In the genomic region with DNA sequence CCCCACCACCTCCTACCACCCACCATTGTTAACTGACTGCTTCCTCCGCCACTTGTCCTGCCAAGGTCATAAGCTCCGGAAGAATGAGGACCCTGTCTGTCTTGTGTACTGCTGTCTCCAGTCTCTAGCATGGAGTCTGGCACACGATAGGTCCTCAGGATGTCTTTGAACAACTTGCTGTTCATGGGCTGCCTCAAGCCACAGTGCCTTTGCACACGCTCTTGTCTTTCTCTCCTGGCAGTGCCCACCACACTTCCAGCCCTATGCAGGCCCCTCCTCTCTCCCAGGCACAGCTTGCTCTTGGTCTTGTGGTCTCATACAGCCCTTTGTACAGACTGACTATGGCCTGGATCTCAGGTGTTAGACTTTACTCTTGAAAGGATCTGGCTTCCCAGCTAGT, we compare ENCODE assay signal across 25 cellular contexts.
DNase-seq lines count a peak whose midpoint lies in the region; ATAC-seq and TF ChIP-seq lines count a peak whose summit lies in the region.
"Had no signal": no experiment of that assay in that cellular context is flagged by ENCODE, and none has a peak within 500 bp of the region (broad histone marks: within the 10 kb centered on the region; RNA-seq: fewer than 3 reads in every experiment).

No MANE protein-coding gene starts in this region.

- TF ChIP-seq RAD21 in IMR-90 (IDR thresholded peaks at IDR 0.05; ENCODE audit: low read length) = no peak

- no peak overlapping the region for H3K4me2 ChIP-seq in IMR-90 (ENCODE audit: low read depth, low read length)
- H3K4me2 ChIP-seq: A549 had no signal

- dilution Hi-C loops in IMR-90 (cut with HindIII; ENCODE audit: low sequenced_read_pairs, unreplicated experiment) = no loop called here

- peak overlapping the region; percentile 26 to 65; a peak in 1 of 4 replicates for H4K8ac ChIP-seq in IMR-90 (ENCODE audit: low read depth in 2 of 2, low read length in 2 of 2)

- no peak overlapping the region for H3K18ac ChIP-seq in IMR-90 (ENCODE audit: low read depth, low read length)

- H2AFZ ChIP-seq in IMR-90 (replicated peaks; ENCODE audit: low read length, poor library complexity) = no peak overlapping the region

- DNase-seq in CD14-positive monocyte (ENCODE audit: low spot score) (no peak), IMR-90 (no peak), NCI-H226 (no peak), type B pancreatic cell (ENCODE audit: extremely low spot score, unreplicated experiment) (no peak)
- DNase-seq in stimulated activated naive B cell treated with anti-CD40 and anti-IgM and Interleukin-4, amounts not matched to agents 10 μg/mL and 1 μg/mL and 100 μg/mL, for 72 hours = no peak
- DNase-seq in activated CD4-positive, alpha-beta T cell treated with anti-CD3 and anti-CD28 coated beads for 4 hours = no peak
- no peak for DNase-seq in activated CD4-positive, alpha-beta T cell treated with anti-CD3 and anti-CD28 coated beads, Interleukin-2, amount 50 U/mL, for 48 hours
- DNase-seq: CD4-positive, alpha-beta T cell; GOT3; KBM-7; MG63; NCI-H1105 treated with DMSO at 0.1 percent for 48 hours; NCI-H146; NCI-H1930; NCI-H2107; NCI-H446; NCI-H524 treated with DMSO at 0.1 percent for 48 hours; NCI-H774; NK-92 treated with Interleukin-12 subunit alpha and Interleukin-12 subunit beta, amount 100 ng/mL, for 24 hours; SJCRH30 had no signal

- no peak overlapping the region for H3K9ac ChIP-seq in IMR-90 (ENCODE audit: low read depth, low read length)

- peaks cover 49% of the 10 kb centered on the region for H3K36me3 ChIP-seq in IMR-90 (ENCODE audit: control insufficient read depth, insufficient read depth, low read length)
- H3K36me3 ChIP-seq: HAP-1 had no signal

- H3K4me3 Mint-ChIP-seq in CD14-positive monocyte = no peak overlapping the region
- H3K4me3 Mint-ChIP-seq in dendritic cell treated with granulocyte-macrophage colony-stimulating factor and Interleukin-4, amounts not matched to agents 40 ng/mL and 50 ng/mL, for 4 days = no peak overlapping the region
- no peak overlapping the region for H3K4me3 Mint-ChIP-seq in stimulated activated naive B cell treated with anti-CD40 and anti-IgM and Interleukin-4, amounts not matched to agents 10 μg/mL and 1 μg/mL and 100 μg/mL, for 72 hours
- H3K4me3 Mint-ChIP-seq in type B pancreatic cell = no peak overlapping the region
- H3K4me3 Mint-ChIP-seq: CD4-positive, alpha-beta T cell had no signal

- peak overlapping the region; percentile 36; the same call in 1 of the 2 replicates for H2BK20ac ChIP-seq in IMR-90 (ENCODE audit: low read depth, low read length)

- peaks cover 0 to 2% (median 0%) of the 10 kb centered on the region in 7 donors for H3K9me3 Mint-ChIP-seq in CD14-positive monocyte
- H3K9me3 Mint-ChIP-seq in dendritic cell treated with granulocyte-macrophage colony-stimulating factor and Interleukin-4, amounts not matched to agents 40 ng/mL and 50 ng/mL, for 4 days = no peaks in the 10 kb centered on the region
- H3K9me3 Mint-ChIP-seq in stimulated activated naive B cell treated with anti-CD40 and anti-IgM and Interleukin-4, amounts not matched to agents 10 μg/mL and 1 μg/mL and 100 μg/mL, for 72 hours = peaks cover 0 to 1% of the 10 kb centered on the region in 2 donors
- H3K9me3 Mint-ChIP-seq in type B pancreatic cell = no peaks in the 10 kb centered on the region
- H3K9me3 Mint-ChIP-seq: CD4-positive, alpha-beta T cell had no signal

- H2AK9ac ChIP-seq in IMR-90 (replicated peaks; ENCODE audit: low read depth, low read length, poor library complexity) = peak overlapping the region; percentile 16

- H3K27ac Mint-ChIP-seq in CD14-positive monocyte (peak overlapping the region; percentile 96 to 100 (median 99)), type B pancreatic cell (no peak overlapping the region)
- H3K27ac Mint-ChIP-seq in dendritic cell treated with granulocyte-macrophage colony-stimulating factor and Interleukin-4, amounts not matched to agents 40 ng/mL and 50 ng/mL, for 4 days = peak overlapping the region; percentile 88
- peak overlapping the region; percentile 26 for H3K27ac Mint-ChIP-seq in stimulated activated naive B cell treated with anti-CD40 and anti-IgM and Interleukin-4, amounts not matched to agents 10 μg/mL and 1 μg/mL and 100 μg/mL, for 72 hours
- H3K27ac Mint-ChIP-seq: CD4-positive, alpha-beta T cell had no signal

- H2AK5ac ChIP-seq in IMR-90 (ENCODE audit: low read depth, low read length) = peak overlapping the region; percentile 57; the same call in 1 of the 2 replicates

- H3K4me1 Mint-ChIP-seq in CD14-positive monocyte (peaks cover 85% of the 10 kb centered on the region), type B pancreatic cell (ENCODE audit: unreplicated experiment) (no peaks in the 10 kb centered on the region)
- H3K4me1 Mint-ChIP-seq in dendritic cell treated with granulocyte-macrophage colony-stimulating factor and Interleukin-4, amounts not matched to agents 40 ng/mL and 50 ng/mL, for 4 days (ENCODE audit: low read depth) = peaks cover 92% of the 10 kb centered on the region
- H3K4me1 Mint-ChIP-seq in stimulated activated naive B cell treated with anti-CD40 and anti-IgM and Interleukin-4, amounts not matched to agents 10 μg/mL and 1 μg/mL and 100 μg/mL, for 72 hours = peaks cover 23 to 34% of the 10 kb centered on the region in 2 donors

- H3K79me1 ChIP-seq in IMR-90 (ENCODE audit: low read depth in 1 of 2, low read length in 2 of 2) = peaks cover 0 to 5% of the 10 kb centered on the region in 2 experiments; a peak in 1 of 4 replicates

- H4K91ac ChIP-seq in IMR-90 (ENCODE audit: insufficient read depth, low read depth, low read length) = peak overlapping the region; percentile 41; the same call in 1 of the 2 replicates

- peaks cover 0 to 2% (median 0%) of the 10 kb centered on the region in 3 donors for H3K27me3 Mint-ChIP-seq in CD14-positive monocyte (ENCODE audit: low read depth in 3 of 3)
- H3K27me3 Mint-ChIP-seq in dendritic cell treated with granulocyte-macrophage colony-stimulating factor and Interleukin-4, amounts not matched to agents 40 ng/mL and 50 ng/mL, for 4 days = no peaks in the 10 kb centered on the region
- peaks cover 17 to 20% of the 10 kb centered on the region in 2 donors for H3K27me3 Mint-ChIP-seq in stimulated activated naive B cell treated with anti-CD40 and anti-IgM and Interleukin-4, amounts not matched to agents 10 μg/mL and 1 μg/mL and 100 μg/mL, for 72 hours
- no peaks in the 10 kb centered on the region for H3K27me3 Mint-ChIP-seq in type B pancreatic cell

- in situ Hi-C loops in IMR-90 (cut with MboI; ENCODE audit: low sequenced_read_pairs) = no loop called here

- H3K9me1 ChIP-seq in IMR-90 (ENCODE audit: insufficient read depth, low read length) = peaks cover 14% of the 10 kb centered on the region

- H3K4me1 ChIP-seq in IMR-90 (ENCODE audit: control insufficient read depth, insufficient read depth, low read length) = peaks cover 10% of the 10 kb centered on the region
- H3K4me1 ChIP-seq: HAP-1, SJCRH30 had no signal

- no peaks in the 10 kb centered on the region for H3K9me3 ChIP-seq in IMR-90 (ENCODE audit: control insufficient read depth, insufficient read depth, low read length)
- H3K9me3 ChIP-seq: A549, HAP-1, MG63, SJCRH30 had no signal

- no peak overlapping the region for H4K5ac ChIP-seq in IMR-90 (ENCODE audit: low read depth, low read length)

- no peaks in the 10 kb centered on the region for H3K27me3 ChIP-seq in IMR-90 (ENCODE audit: control insufficient read depth, insufficient read depth, low read length)
- H3K27me3 ChIP-seq: MG63, SJCRH30 had no signal

- no peak overlapping the region; the same call in 1 of the 2 replicates for H2BK120ac ChIP-seq in IMR-90 (ENCODE audit: low read depth, low read length)

- no peak overlapping the region for H3K27ac ChIP-seq in IMR-90 (ENCODE audit: insufficient read depth, low read length)
- H3K27ac ChIP-seq: A549, SJCRH30 had no signal

- H3K23ac ChIP-seq in IMR-90 (ENCODE audit: low read depth, low read length) = no peak overlapping the region

- no peak overlapping the region; the same call in 1 of the 2 replicates for H3K14ac ChIP-seq in IMR-90 (replicated peaks; ENCODE audit: low read depth, low read length)

- H3K36me3 Mint-ChIP-seq in CD14-positive monocyte = peaks cover 86 to 97% of the 10 kb centered on the region in 2 donors
- peaks cover 100% of the 10 kb centered on the region for H3K36me3 Mint-ChIP-seq in dendritic cell treated with granulocyte-macrophage colony-stimulating factor and Interleukin-4, amounts not matched to agents 40 ng/mL and 50 ng/mL, for 4 days (ENCODE audit: low read depth)
- H3K36me3 Mint-ChIP-seq in stimulated activated naive B cell treated with anti-CD40 and anti-IgM and Interleukin-4, amounts not matched to agents 10 μg/mL and 1 μg/mL and 100 μg/mL, for 72 hours = no peaks in the 10 kb centered on the region
- H3K36me3 Mint-ChIP-seq in type B pancreatic cell = peaks cover 11% of the 10 kb centered on the region

- H4K20me1 ChIP-seq in IMR-90 (ENCODE audit: insufficient read depth, low read length) = no peaks in the 10 kb centered on the region; the same call in 1 of the 2 replicates

- intact Hi-C loops in CD14-positive monocyte (cut with micrococcal nuclease) = loop anchor here (10.0 kb wide), 1 partner anchor 202 kb away; the partner anchor contains the start of gene RCC2 (in 2 of the 2)
- intact Hi-C loops in IMR-90 (cut with micrococcal nuclease) = no loop called here
- intact Hi-C loops in dendritic cell treated with granulocyte-macrophage colony-stimulating factor and Interleukin-4, amounts not matched to agents 40 ng/mL and 50 ng/mL, for 4 days (cut with micrococcal nuclease) = no loop called here

- H2BK5ac ChIP-seq in IMR-90 (ENCODE audit: low read depth, low read length, poor library complexity, severe bottlenecking) = no peak overlapping the region

- 100% methylated on average over 2 of the region's 4 CpGs; no CpG with 5 or more reads in 1 of the 2 experiments for WGBS in IMR-90 (ENCODE audit: extremely low coverage in 2 of 2, insufficient read length in 1 of 2), 2 experiments

- POLR2A ChIA-PET in IMR-90 (lab: Charles Lee; ENCODE audit: unreplicated experiment) = no interaction called here

- no peak overlapping the region for H2BK15ac ChIP-seq in IMR-90 (ENCODE audit: low read depth, low read length)

- H3K4ac ChIP-seq in IMR-90 (ENCODE audit: low read depth, low read length) = peak overlapping the region; percentile 58

- no TSS peak for BruUV-seq in IMR-90 (replicated peaks; lab: Mats Ljungman, UMichigan)

- CTCF ChIA-PET in IMR-90 (lab: Yijun Ruan, JAX) = no interaction called here

- no peak for TF ChIP-seq POLR2A in IMR-90 (IDR thresholded peaks at IDR 0.05; ENCODE audit: low read depth, low read length)

- no peak overlapping the region for H3K56ac ChIP-seq in IMR-90 (ENCODE audit: extremely low read depth, insufficient read depth, low read length)

- no peak for TF ChIP-seq CTCF in CD14-positive monocyte (IDR thresholded peaks at IDR 0.05)
- TF ChIP-seq CTCF in IMR-90 (conservative IDR thresholded peaks at IDR 0.05; ENCODE audit: low read depth, low read length) = no peak
- no peak for TF ChIP-seq CTCF in type B pancreatic cell (conservative IDR thresholded peaks at IDR 0.05)

- no peak for ATAC-seq in IMR-90 (ENCODE audit: low read depth)
- no peak for ATAC-seq in stimulated activated naive B cell treated with anti-CD40 and anti-IgM and Interleukin-4, amounts not matched to agents 10 μg/mL and 1 μg/mL and 100 μg/mL, for 72 hours (replicated peaks)
- ATAC-seq: A549, PC-3, SK-N-SH treated with all-trans-retinoic acid at 6 μM for 48 hours had no signal

- H3K4me3 ChIP-seq in IMR-90 (ENCODE audit: insufficient read depth, low read depth, low read length) = no peak overlapping the region
- H3K4me3 ChIP-seq: A549, HAP-1, MG63, SJCRH30 had no signal

Comparison
In these comparisons a context has a peak if more than half of its experiments do, and no peak if none do; other contexts are left out.
1. intact Hi-C loops: an anchor here in CD14-positive monocyte (10.0 kb wide); none called in IMR-90 and dendritic cell treated with granulocyte-macrophage colony-stimulating factor and Interleukin-4, amounts not matched to agents 40 ng/mL and 50 ng/mL, for 4 days.